Comparison of ENCODE assay signal across 25 cellular contexts in the genomic region with DNA sequence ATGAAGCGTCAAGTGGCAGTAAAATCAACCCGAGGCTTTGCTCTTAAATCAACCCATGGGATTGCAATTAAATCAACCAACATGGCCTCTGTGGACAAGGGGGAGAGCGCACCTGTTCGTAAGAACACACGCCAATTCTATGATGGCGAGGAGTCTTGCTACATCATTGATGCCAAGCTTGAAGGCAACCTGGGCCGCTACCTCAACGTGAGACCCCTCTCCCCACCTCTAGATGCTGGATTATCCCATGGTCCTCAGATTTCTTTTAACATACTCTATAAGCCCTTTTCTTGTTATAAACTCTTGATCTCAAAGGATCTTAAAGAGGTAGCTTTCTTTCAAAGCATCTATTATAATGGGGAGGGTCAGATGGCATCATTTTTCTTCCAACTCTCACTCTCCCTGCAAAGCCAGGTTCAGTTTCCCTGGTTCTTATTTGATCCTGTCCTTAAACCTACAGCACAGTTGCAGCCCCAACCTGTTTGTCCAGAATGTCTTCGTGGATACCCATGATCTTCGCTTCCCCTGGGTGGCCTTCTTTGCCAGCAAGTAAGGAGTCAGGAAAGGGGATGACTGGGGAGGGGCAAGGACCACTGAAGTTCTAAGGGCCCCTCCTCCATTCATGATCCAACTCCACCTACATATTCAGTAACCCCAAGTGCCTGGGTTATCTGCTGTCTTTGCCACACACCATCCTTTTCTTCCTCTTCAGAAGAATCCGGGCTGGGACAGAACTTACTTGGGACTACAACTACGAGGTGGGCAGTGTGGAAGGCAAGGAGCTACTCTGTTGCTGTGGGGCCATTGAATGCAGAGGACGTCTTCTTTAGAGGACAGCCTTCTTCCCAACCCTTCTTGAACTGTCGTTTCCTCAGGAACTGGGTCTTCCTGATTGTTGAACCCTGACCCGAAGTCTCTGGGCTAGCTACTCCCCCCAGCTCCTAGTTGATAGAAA. TPM values are rescaled to one million over a fixed set of nuclear protein-coding genes. Genes with fewer than 3 reads are reported as not detected.
DNase-seq lines count a peak whose midpoint lies in the region; ATAC-seq and TF ChIP-seq lines count a peak whose summit lies in the region.
"Had no signal": no experiment of that assay in that cellular context is flagged by ENCODE, and none has a peak within 500 bp of the region (broad histone marks: within the 10 kb centered on the region; RNA-seq: fewer than 3 reads in every experiment).

No MANE protein-coding gene starts in this region.

- TF ChIP-seq CTCF in GM23338 (conservative IDR thresholded peaks at IDR 0.05; ENCODE audit: low read depth in 2 of 2) (no peak), mammary epithelial cell (conservative IDR thresholded peaks at IDR 0.05 in 1 of 2, IDR thresholded peaks at IDR 0.05 in 1 of 2; ENCODE audit: extremely low read depth in 1 of 2, insufficient read depth in 1 of 2, low read depth in 1 of 2, low read length in 2 of 2) (no peak), osteocyte (IDR thresholded peaks at IDR 0.05) (no peak), RWPE1 (conservative IDR thresholded peaks at IDR 0.05; ENCODE audit: low read depth) (no peak)

- no peak overlapping the region for H3K9ac ChIP-seq in mammary epithelial cell (ENCODE audit: insufficient read depth, low read length)

- peaks cover 5% of the 10 kb centered on the region; the same call in 1 of the 2 replicates for H3K79me2 ChIP-seq in GM23338 (replicated peaks; ENCODE audit: insufficient read depth)
- peaks cover 16% of the 10 kb centered on the region for H3K79me2 ChIP-seq in mammary epithelial cell (ENCODE audit: insufficient read depth, low read length)

- H3K4me1 Mint-ChIP-seq in activated CD4-positive, alpha-beta T cell treated with anti-CD3 and anti-CD28 coated beads, Interleukin-2, amount 10 ng/mL, durations not matched to agents 24 days and 14 days: peaks cover 7% of the 10 kb centered on the region
- H3K4me1 Mint-ChIP-seq in GM23338 (peaks cover 7% of the 10 kb centered on the region; the same call in 1 of the 3 replicates), osteocyte (ENCODE audit: unreplicated experiment) (peaks cover 1% of the 10 kb centered on the region)

- H4K20me1 ChIP-seq in GM23338 (replicated peaks; ENCODE audit: insufficient read depth) (peaks cover 11% of the 10 kb centered on the region), mammary epithelial cell (ENCODE audit: insufficient read depth, low read length) (no peaks in the 10 kb centered on the region)

- no peaks in the 10 kb centered on the region for H3K9me3 Mint-ChIP-seq in activated CD4-positive, alpha-beta T cell treated with anti-CD3 and anti-CD28 coated beads, Interleukin-2, amount 10 ng/mL, durations not matched to agents 24 days and 14 days
- no peaks in the 10 kb centered on the region; the same call in 2 of the 3 replicates for H3K9me3 Mint-ChIP-seq in GM23338
- H3K9me3 Mint-ChIP-seq in osteocyte (ENCODE audit: unreplicated experiment): no peaks in the 10 kb centered on the region

- H3K4me1 ChIP-seq in GM23338 (ENCODE audit: insufficient read depth): no peaks in the 10 kb centered on the region; the same call in 1 of the 2 replicates
- no peaks in the 10 kb centered on the region for H3K4me1 ChIP-seq in mammary epithelial cell (ENCODE audit: insufficient read depth, low read length)
- H3K4me1 ChIP-seq: pancreas, thyroid gland had no signal

- no peaks in the 10 kb centered on the region for H3K27me3 Mint-ChIP-seq in activated CD4-positive, alpha-beta T cell treated with anti-CD3 and anti-CD28 coated beads, Interleukin-2, amount 10 ng/mL, durations not matched to agents 24 days and 14 days
- H3K27me3 Mint-ChIP-seq in GM23338 (ENCODE audit: insufficient read depth, low read depth, poor library complexity) (peaks cover 14% of the 10 kb centered on the region), osteocyte (ENCODE audit: unreplicated experiment) (no peaks in the 10 kb centered on the region)

- H3K36me3 ChIP-seq in GM23338 (ENCODE audit: insufficient read depth) (peaks cover 64% of the 10 kb centered on the region), mammary epithelial cell (ENCODE audit: insufficient read depth, low read length) (peaks cover 56% of the 10 kb centered on the region)

- no peak for DNase-seq in activated CD4-positive, alpha-beta T cell treated with anti-CD3 and anti-CD28 coated beads, Interleukin-2, amount 10 ng/mL, durations not matched to agents 24 days and 14 days
- no peak for DNase-seq in activated CD4-positive, alpha-beta T cell treated with anti-CD3 and anti-CD28 coated beads for 48 hours
- DNase-seq in GM23338 (ENCODE audit: low spot score) (no peak), mammary epithelial cell (no peak), osteocyte (ENCODE audit: extremely low spot score, unreplicated experiment) (no peak), RWPE1 (ENCODE audit: low spot score) (no peak), globus pallidus (ENCODE audit: low spot score) (no peak)
- DNase-seq: 8988T; activated CD4-positive, alpha-beta T cell treated with anti-CD3 and anti-CD28 coated beads for 1 hour; DMS79; foreskin fibroblast; GOT3; KBM-7; left colon; NCI-H1048; NCI-H82; PC-9; stimulated activated CD4-positive, alpha-beta T cell treated with anti-CD3 and anti-CD28 coated beads, Interleukin-4, amount 100 ng/mL, for 4 hours; stimulated activated CD8-positive, alpha-beta memory T cell treated with anti-CD3 and anti-CD28 coated beads, Interleukin-4, amount 100 ng/mL, for 48 hours; thyroid gland had no signal

- BruUV-seq in mammary epithelial cell (replicated peaks; lab: Mats Ljungman, UMichigan): TSS peak; percentile 33

- H3K36me3 Mint-ChIP-seq in activated CD4-positive, alpha-beta T cell treated with anti-CD3 and anti-CD28 coated beads, Interleukin-2, amount 10 ng/mL, durations not matched to agents 24 days and 14 days (ENCODE audit: low read depth): peaks cover 84% of the 10 kb centered on the region
- H3K36me3 Mint-ChIP-seq in GM23338 (ENCODE audit: low read depth) (peaks cover 97% of the 10 kb centered on the region), osteocyte (ENCODE audit: unreplicated experiment) (peaks cover 74% of the 10 kb centered on the region)

- H3K9me3 ChIP-seq in mammary epithelial cell (replicated peaks; ENCODE audit: insufficient read depth, low read length): no peaks in the 10 kb centered on the region
- H3K9me3 ChIP-seq: pancreas, thyroid gland had no signal

- H3K27ac ChIP-seq in GM23338 (ENCODE audit: low read depth): peak overlapping the region; percentile 66; the same call in 1 of the 2 replicates
- no peak overlapping the region for H3K27ac ChIP-seq in mammary epithelial cell (ENCODE audit: insufficient read depth, low read depth, low read length)
- no peak overlapping the region for H3K27ac ChIP-seq in RWPE1
- H3K27ac ChIP-seq: C4-2B, HL-60, pancreas, PC-9, skin epidermis, thyroid gland had no signal

- H3K27me3 ChIP-seq in GM23338 (ENCODE audit: insufficient read depth) (no peaks in the 10 kb centered on the region), mammary epithelial cell (ENCODE audit: insufficient read depth, low read length) (no peaks in the 10 kb centered on the region)
- H3K27me3 ChIP-seq: pancreas, thyroid gland had no signal

- H3K9me2 ChIP-seq in GM23338 (ENCODE audit: insufficient read depth): no peaks in the 10 kb centered on the region

- intact Hi-C loops in activated CD4-positive, alpha-beta T cell treated with anti-CD3 and anti-CD28 coated beads, Interleukin-2, amount 10 ng/mL, durations not matched to agents 24 days and 14 days (cut with micrococcal nuclease): no loop called here
- intact Hi-C loops in mammary epithelial cell (cut with micrococcal nuclease): no loop called here

- H2AFZ ChIP-seq in GM23338: no peak overlapping the region
- H2AFZ ChIP-seq in mammary epithelial cell (ENCODE audit: low read depth, low read length): no peak overlapping the region
- H2AFZ ChIP-seq: PC-9 had no signal

- no peak overlapping the region for H3K4me3 ChIP-seq in GM23338
- no peak overlapping the region for H3K4me3 ChIP-seq in mammary epithelial cell (replicated peaks in 1 of 3; ENCODE audit: insufficient read depth in 1 of 3, low read depth in 2 of 3, low read length in 3 of 3)
- H3K4me3 ChIP-seq: pancreas, PC-9, skin epidermis, thyroid gland had no signal

- H3K4me3 Mint-ChIP-seq in activated CD4-positive, alpha-beta T cell treated with anti-CD3 and anti-CD28 coated beads, Interleukin-2, amount 10 ng/mL, durations not matched to agents 24 days and 14 days: no peak overlapping the region
- no peak overlapping the region for H3K4me3 Mint-ChIP-seq in GM23338
- no peak overlapping the region for H3K4me3 Mint-ChIP-seq in osteocyte (ENCODE audit: unreplicated experiment)

- CTCF ChIA-PET in mammary epithelial cell (lab: Charles Lee; ENCODE audit: low non-redundant PET): no interaction called here
- CTCF ChIA-PET in RWPE1 (lab: Yijun Ruan, JAX): no interaction called here

- no peak for ATAC-seq in GM23338
- no peak for ATAC-seq in HG03175 (IDR thresholded peaks at IDR 0.05; ENCODE audit: unreplicated experiment)
- ATAC-seq: left colon, pancreas had no signal

- peak overlapping the region; percentile 73 for H3K27ac Mint-ChIP-seq in activated CD4-positive, alpha-beta T cell treated with anti-CD3 and anti-CD28 coated beads, Interleukin-2, amount 10 ng/mL, durations not matched to agents 24 days and 14 days
- H3K27ac Mint-ChIP-seq in GM23338 (no peak overlapping the region), osteocyte (ENCODE audit: unreplicated experiment) (peak overlapping the region; percentile 44)

- in situ Hi-C loops in mammary epithelial cell (cut with MboI; ENCODE audit: low sequenced_read_pairs in 2 of 2): no loop called here

- dilution Hi-C loops in mammary epithelial cell (cut with HindIII; ENCODE audit: low sequenced_read_pairs): loop anchor here (5.0 kb wide), 1 partner anchor 72 kb away; no protein-coding TSS in a partner anchor

- peaks cover 30% of the 10 kb centered on the region for H3F3A ChIP-seq in GM23338 (replicated peaks; ENCODE audit: low read depth)

- 83% methylated on average over 15 of the region's 15 CpGs for whole genome bisulfite sequencing in mammary epithelial cell (ENCODE audit: low coverage, missing lambda C conversion rate)

- POLR2A ChIA-PET in RWPE1 (lab: Yijun Ruan, JAX; ENCODE audit: low non-redundant PET): interaction anchor here (0.6 kb wide), 1 partner anchor 334 kb away, joined by 8 read pairs; no protein-coding TSS in a partner anchor

- H3K4me2 ChIP-seq in GM23338 (no peak overlapping the region), mammary epithelial cell (ENCODE audit: insufficient read depth, low read depth, low read length) (no peak overlapping the region)
- H3K4me2 ChIP-seq: PC-9 had no signal

RNA-seq across cellular contexts. Expression of a gene that starts 10.8 kb away (rescaled TPM):
- total RNA-seq in activated CD4-positive, alpha-beta T cell treated with anti-CD3 and anti-CD28 coated beads, Interleukin-2, amount 10 ng/mL, durations not matched to agents 24 days and 14 days: 195 TPM in 2 replicates
- total RNA-seq in GM23338 (2014; rRNA removed; shearing (Covaris generic)): 120 and 122 TPM in 2 replicates
- polyA plus RNA-seq in GM23338 (2016; fragmentation: Nextera tagmentation; extraction: Ambion mirVana) (75.1 and 83.3 TPM in 2 replicates), mammary epithelial cell (145 TPM)
- total RNA-seq in mammary epithelial cell (100 to 1,000 TPM; 113 to 169 TPM), osteocyte (240 and 261 TPM in 2 replicates)
- 269 TPM for polyA minus RNA-seq in mammary epithelial cell

RNA-seq across cellular contexts. Expression of a gene that starts 18.3 kb away (rescaled TPM):
- total RNA-seq in activated CD4-positive, alpha-beta T cell treated with anti-CD3 and anti-CD28 coated beads, Interleukin-2, amount 10 ng/mL, durations not matched to agents 24 days and 14 days: 0.12 TPM in 1 of 2 replicates, not detected in the other
- total RNA-seq in GM23338 (2014; rRNA removed; shearing (Covaris generic)): 1.7 and 2.2 TPM in 2 replicates
- polyA plus RNA-seq in GM23338 (2016; fragmentation: Nextera tagmentation; extraction: Ambion mirVana): 1.0 and 1.4 TPM in 2 replicates
- total RNA-seq in mammary epithelial cell: 1 to 10 TPM in 1 of 2 donors, under 1 TPM in 1; 0.67 to 1.5 TPM
- polyA plus RNA-seq in mammary epithelial cell: 1.1 TPM
- not detected for polyA minus RNA-seq in mammary epithelial cell
- total RNA-seq in osteocyte: not detected in 2 replicates
- total RNA-seq: left colon had no signal

RNA-seq across cellular contexts. Expression of a gene that starts 37.6 kb away (rescaled TPM):
- total RNA-seq in activated CD4-positive, alpha-beta T cell treated with anti-CD3 and anti-CD28 coated beads, Interleukin-2, amount 10 ng/mL, durations not matched to agents 24 days and 14 days: 56.2 and 62.3 TPM in 2 replicates
- 33.0 and 47.4 TPM in 2 replicates for total RNA-seq in GM23338 (2014; rRNA removed; shearing (Covaris generic))
- polyA plus RNA-seq in GM23338 (2016; fragmentation: Nextera tagmentation; extraction: Ambion mirVana) (15.1 and 16.9 TPM in 2 replicates), mammary epithelial cell (21.0 TPM)
- total RNA-seq in mammary epithelial cell (10 to 100 TPM; 30.3 TPM), osteocyte (53.5 and 59.8 TPM in 2 replicates)
- 48.0 TPM for polyA minus RNA-seq in mammary epithelial cell

RNA-seq across cellular contexts. Expression of a gene that starts 42.9 kb away (rescaled TPM):
- 11.5 and 12.5 TPM in 2 replicates for total RNA-seq in activated CD4-positive, alpha-beta T cell treated with anti-CD3 and anti-CD28 coated beads, Interleukin-2, amount 10 ng/mL, durations not matched to agents 24 days and 14 days
- total RNA-seq in GM23338 (2014; rRNA removed; shearing (Covaris generic)): 9.7 and 10.3 TPM in 2 replicates
- 4.2 and 4.5 TPM in 2 replicates for polyA plus RNA-seq in GM23338 (2016; fragmentation: Nextera tagmentation; extraction: Ambion mirVana)
- total RNA-seq in mammary epithelial cell: 10 to 100 TPM; 17.6 to 30.2 TPM
- polyA plus RNA-seq in mammary epithelial cell: 16.5 TPM
- polyA minus RNA-seq in mammary epithelial cell: 37.4 TPM
- 22.2 and 24.3 TPM in 2 replicates for total RNA-seq in osteocyte

RNA-seq across cellular contexts. Expression of a gene that starts 44.4 kb away (rescaled TPM):
- 13.3 and 15.2 TPM in 2 replicates for total RNA-seq in activated CD4-positive, alpha-beta T cell treated with anti-CD3 and anti-CD28 coated beads, Interleukin-2, amount 10 ng/mL, durations not matched to agents 24 days and 14 days
- total RNA-seq in GM23338 (2014; rRNA removed; shearing (Covaris generic)): 23.7 and 33.2 TPM in 2 replicates
- polyA plus RNA-seq in GM23338 (2016; fragmentation: Nextera tagmentation; extraction: Ambion mirVana): 14.7 and 16.7 TPM in 2 replicates
- total RNA-seq in mammary epithelial cell: 10 to 100 TPM in 1 of 2 donors, 1 to 10 TPM in 1; 9.4 to 16.3 TPM
- 12.2 TPM for polyA plus RNA-seq in mammary epithelial cell
- polyA minus RNA-seq in mammary epithelial cell: 31.7 TPM
- 18.2 and 20.5 TPM in 2 replicates for total RNA-seq in osteocyte
